ENCODE assay signal across 8 cellular contexts in genomic region chr17:32444301-32445074, GRCh38. TPM values are rescaled to one million over a fixed set of nuclear protein-coding genes. Genes with fewer than 3 reads are reported as not detected.
DNase-seq lines count a peak whose midpoint lies in the region; ATAC-seq and TF ChIP-seq lines count a peak whose summit lies in the region.

TSS of gene PSMD11 (plus strand) at chr17:32444510. CDS start at chr17:32444524, 14 bp downstream.

- peak within 1 kb of the TSS; percentile 81 to 86 for H3K4me3 ChIP-seq in testis

- peak; percentile 28 for TF ChIP-seq POLR2A in testis (IDR thresholded peaks at IDR 0.05)

- H3K36me3 Mint-ChIP-seq in activated naive CD4-positive, alpha-beta T cell treated with anti-CD3 and anti-CD28 coated beads, Interleukin-2, amount 50 U/mL, for 72 hours: peaks cover 23 to 27% of the 10 kb centered on the region in 2 donors

- H3K9me3 Mint-ChIP-seq in activated naive CD4-positive, alpha-beta T cell treated with anti-CD3 and anti-CD28 coated beads, Interleukin-2, amount 50 U/mL, for 72 hours: no peaks in the 10 kb centered on the region

- TF ChIP-seq CTCF in GM10266 (IDR thresholded peaks at IDR 0.05; ENCODE audit: control insufficient read depth, insufficient read depth, low read depth, missing control alignments): peak; percentile 91
- TF ChIP-seq CTCF in omental fat pad (IDR thresholded peaks at IDR 0.05): peak in 1 of 3 donors; percentile 65
- peak in 2 of 3 experiments; percentile 72 to 76 for TF ChIP-seq CTCF in testis (IDR thresholded peaks at IDR 0.05)

- peak; percentile 91 for ATAC-seq in HG02588 (IDR thresholded peaks at IDR 0.05; ENCODE audit: unreplicated experiment)
- peak; percentile 89 to 98 for ATAC-seq in activated naive CD4-positive, alpha-beta T cell treated with anti-CD3 and anti-CD28 coated beads, Interleukin-2, amount 50 U/mL, for 72 hours
- peak; percentile 96 for ATAC-seq in omental fat pad (ENCODE audit: low FRiP score)

- 0% methylated on average over 63 of the region's 74 CpGs; no CpG with 5 or more reads in 1 of the 2 donors for WGBS in testis, 2 donors

- intact Hi-C loops in testis (cut with DNase I; ENCODE audit: low total_unique reads): no loop called here

- peak within 1 kb of the TSS; percentile 51 to 76 for H3K27ac ChIP-seq in testis

- peak within 1 kb of the TSS; percentile 84 to 96 for H3K27ac Mint-ChIP-seq in activated naive CD4-positive, alpha-beta T cell treated with anti-CD3 and anti-CD28 coated beads, Interleukin-2, amount 50 U/mL, for 72 hours

- H3K4me1 ChIP-seq in testis: peaks cover 3% of the 10 kb centered on the region

- H3K9me3 ChIP-seq in testis: no peaks in the 10 kb centered on the region

- no peaks in the 10 kb centered on the region for H3K27me3 ChIP-seq in testis

- no peaks in the 10 kb centered on the region for H3K36me3 ChIP-seq in testis (ENCODE audit: low read depth, missing control alignments)

- DNase-seq in GM10266 (ENCODE audit: extremely low spot score): peak; percentile 97
- DNase-seq in NCI-H1092 (lab: John Stamatoyannopoulos, UW): peak; percentile 96
- DNase-seq in SKM-1 (lab: John Stamatoyannopoulos, UW; ENCODE audit: unreplicated experiment): peak; percentile 86
- DNase-seq in activated naive CD4-positive, alpha-beta T cell treated with anti-CD3 and anti-CD28 coated beads, Interleukin-2, amount 50 U/mL, for 72 hours (ENCODE audit: low spot score in 2 of 2): peak; percentile 96 to 100
- peak; percentile 60 for DNase-seq in glomerular endothelial cell (ENCODE audit: extremely low read depth, low read depth, low spot score)
- DNase-seq in omental fat pad (ENCODE audit: low spot score): peak; percentile 92
- peak; percentile 99 for DNase-seq in testis

RNA-seq across cellular contexts. Expression of gene PSMD11, which starts in this region (rescaled TPM):
- 100 to 1,000 TPM; 119 to 162 TPM for total RNA-seq in activated naive CD4-positive, alpha-beta T cell treated with anti-CD3 and anti-CD28 coated beads, Interleukin-2, amount 50 U/mL, for 72 hours
- total RNA-seq in glomerular endothelial cell: 88.7 and 99.8 TPM in 2 replicates
- 100 to 1,000 TPM in 1 of 4 donors, 10 to 100 TPM in 3; 58.2 to 114 (median 67.0) TPM for total RNA-seq in omental fat pad
- 10 to 100 TPM; 53.2 to 59.3 TPM for total RNA-seq in testis
- polyA plus RNA-seq in testis (ENCODE audit: insufficient read depth, low read depth, low replicate concordance): 99.0 TPM

Comparison
In these comparisons a context has a peak if more than half of its experiments do, and no peak if none do; other contexts are left out.
1. Peak in every context shown above with its lines: DNase-seq, ATAC-seq, H3K4me3 ChIP-seq and H3K27ac ChIP-seq.